In the genomic region with DNA sequence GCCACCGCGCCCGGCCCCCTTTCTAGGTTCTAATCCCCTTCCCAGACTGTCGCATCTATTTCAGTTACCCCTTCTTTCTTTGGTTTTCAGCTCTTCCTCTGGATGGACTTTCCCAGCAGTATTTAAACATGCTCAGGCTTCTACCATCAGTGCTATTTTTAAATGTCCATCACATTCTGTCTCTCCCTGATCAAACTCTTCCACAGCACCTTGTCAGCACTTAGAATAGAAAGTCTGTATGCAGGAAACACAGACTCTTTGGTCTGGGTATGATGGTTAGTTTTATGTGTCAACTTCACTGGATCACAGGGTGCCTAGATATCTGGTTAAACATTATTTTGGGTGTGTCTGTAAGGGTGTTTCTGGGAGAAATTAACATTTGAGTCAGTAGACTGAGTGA, we compare ENCODE assay signal across 36 cellular contexts.
"Had no signal": no experiment of that assay in that cellular context is flagged by ENCODE, and none has a peak within 500 bp of the region (broad histone marks: within the 10 kb centered on the region; RNA-seq: fewer than 3 reads in every experiment).

No MANE protein-coding gene starts in this region.

- H3K9me3 Mint-ChIP-seq: activated T-cell treated with anti-CD3 and anti-CD28 coated beads, Interleukin-2, amount 50 U/mL, for 4 hours; T-helper 1 cell treated with Interleukin-12 subunit alpha and Interleukin-12 subunit beta and Interleukin-4 antibody, amounts not matched to agents 30 μg/mL and 1 μg/mL, for 36 hours had no signal

- H3K4me3 Mint-ChIP-seq: activated B cell treated with CpG ODN at 0.5 μM for 24 hours; activated CD4-positive, alpha-beta memory T cell treated with anti-CD3 and anti-CD28 coated beads for 36 hours; activated CD4-positive, alpha-beta T cell treated with anti-CD3 and anti-CD28 coated beads, Interleukin-2, amount 10 ng/mL, durations not matched to agents 24 days and 14 days; activated CD8-positive, alpha-beta T cell treated with anti-CD3 and anti-CD28 coated beads for 36 hours; activated naive CD4-positive, alpha-beta T cell treated with anti-CD3 and anti-CD28 coated beads for 36 hours; activated naive CD8-positive, alpha-beta T cell treated with anti-CD3 and anti-CD28 coated beads for 36 hours; activated T-cell treated with anti-CD3 and anti-CD28 coated beads, Interleukin-2, amount 50 U/mL, for 4 hours; activated T-cell treated with anti-CD3 and anti-CD28 coated beads, Interleukin-2, amount 50 U/mL, for 72 hours; activated T-helper 1 cell treated with anti-CD3 and anti-CD28 coated beads, Interleukin-12 subunit alpha, Interleukin-12 subunit beta, Interleukin-2, Interleukin-4 antibody, amounts not matched to agents 30 ng/mL and 10 ng/mL and 1 ng/mL, durations not matched to agents 14 hours and 24 hours and 36 hours; activated T-helper 17 cell treated with anti-CD3 and anti-CD28 coated beads, Interleukin-2, amount 50 U/mL, for 72 hours; central memory CD8-positive, alpha-beta T cell; T-helper 1 cell treated with Interleukin-12 subunit alpha and Interleukin-12 subunit beta and Interleukin-4 antibody, amounts not matched to agents 30 μg/mL and 1 μg/mL, for 36 hours; T-helper 2 cell treated with Interferon-gamma antibody and Interleukin-4, amounts not matched to agents 5 μg/mL and 100 μg/mL, for 36 hours had no signal

- H3K27me3 ChIP-seq: adrenal gland, body of pancreas, brain microvascular endothelial cell, breast epithelium had no signal

- H3K36me3 ChIP-seq: adrenal gland, brain microvascular endothelial cell, breast epithelium had no signal

- H3K27ac ChIP-seq: adrenal gland, body of pancreas, brain microvascular endothelial cell, breast epithelium, VCaP had no signal

- H3K27me3 Mint-ChIP-seq: activated CD4-positive, alpha-beta memory T cell treated with anti-CD3 and anti-CD28 coated beads for 36 hours had no signal

- DNase-seq: activated B cell treated with CpG ODN at 0.5 μM for 24 hours; activated CD4-positive, alpha-beta memory T cell treated with anti-CD3 and anti-CD28 coated beads for 36 hours; activated CD4-positive, alpha-beta T cell treated with anti-CD3 and anti-CD28 coated beads for 4 hours; activated CD4-positive, alpha-beta T cell treated with anti-CD3 and anti-CD28 coated beads, Interleukin-2, amount 10 ng/mL, durations not matched to agents 24 days and 14 days; activated CD4-positive, alpha-beta T cell treated with anti-CD3 and anti-CD28 coated beads, Interleukin-2, amount 50 U/mL, for 1 hour; activated CD4-positive, alpha-beta T cell treated with anti-CD3 and anti-CD28 coated beads, Interleukin-2, amount 50 U/mL, for 4 hours; activated CD4-positive, CD25-positive, alpha-beta regulatory T cell treated with anti-CD3 and anti-CD28 coated beads, Interleukin-2, amount 50 U/mL, for 72 hours; activated CD8-positive, alpha-beta memory T cell treated with anti-CD3 and anti-CD28 coated beads, Interleukin-2, amount 50 U/mL, for 4 hours; activated CD8-positive, alpha-beta T cell treated with anti-CD3 and anti-CD28 coated beads for 36 hours; activated effector memory CD4-positive, alpha-beta T cell treated with anti-CD3 and anti-CD28 coated beads, Interleukin-2, amount 50 U/mL, for 16 hours; activated gamma-delta T cell treated with Interleukin-2 at 50 U/mL for 16 hours; activated naive CD4-positive, alpha-beta T cell; activated naive CD4-positive, alpha-beta T cell treated with anti-CD3 and anti-CD28 coated beads for 36 hours; activated naive CD4-positive, alpha-beta T cell treated with anti-CD3 and anti-CD28 coated beads, Interleukin-2, amount 50 U/mL, for 16 hours; activated naive CD8-positive, alpha-beta T cell treated with anti-CD3 and anti-CD28 coated beads for 36 hours; activated T-cell treated with anti-CD3 and anti-CD28 coated beads for 4 hours; activated T-cell treated with anti-CD3 and anti-CD28 coated beads, Interleukin-2, amount 50 U/mL, for 1 hour; activated T-cell treated with anti-CD3 and anti-CD28 coated beads, Interleukin-2, amount 50 U/mL, for 4 hours; activated T-cell treated with anti-CD3 and anti-CD28 coated beads, Interleukin-2, amount 50 U/mL, for 72 hours; adrenal gland; amniotic stem cell; aorta; body of pancreas; brain microvascular endothelial cell; SW 1271; T-helper 1 cell; T-helper 2 cell; T-helper 9 cell had no signal

- H3K4me1 Mint-ChIP-seq: activated B cell treated with CpG ODN at 0.5 μM for 24 hours; activated CD4-positive, alpha-beta T cell treated with anti-CD3 and anti-CD28 coated beads, Interleukin-2, amount 10 ng/mL, durations not matched to agents 24 days and 14 days; activated naive CD8-positive, alpha-beta T cell treated with anti-CD3 and anti-CD28 coated beads for 36 hours; activated T-helper 17 cell treated with anti-CD3 and anti-CD28 coated beads, Interleukin-2, amount 50 U/mL, for 72 hours; central memory CD8-positive, alpha-beta T cell had no signal

- H3K27ac Mint-ChIP-seq: activated B cell treated with CpG ODN at 0.5 μM for 24 hours; activated CD4-positive, alpha-beta memory T cell treated with anti-CD3 and anti-CD28 coated beads for 36 hours; activated CD4-positive, alpha-beta T cell treated with anti-CD3 and anti-CD28 coated beads, Interleukin-2, amount 10 ng/mL, durations not matched to agents 24 days and 14 days; activated CD8-positive, alpha-beta T cell treated with anti-CD3 and anti-CD28 coated beads for 36 hours; activated naive CD4-positive, alpha-beta T cell treated with anti-CD3 and anti-CD28 coated beads for 36 hours; activated naive CD4-positive, alpha-beta T cell treated with anti-CD3 and anti-CD28 coated beads, Interleukin-2, amount 50 U/mL, for 72 hours; activated naive CD8-positive, alpha-beta T cell treated with anti-CD3 and anti-CD28 coated beads for 36 hours; activated T-cell treated with anti-CD3 and anti-CD28 coated beads, Interleukin-2, amount 50 U/mL, for 72 hours; activated T-helper 1 cell treated with anti-CD3 and anti-CD28 coated beads, Interleukin-12 subunit alpha, Interleukin-12 subunit beta, Interleukin-2, Interleukin-4 antibody, amounts not matched to agents 30 ng/mL and 10 ng/mL and 1 ng/mL, durations not matched to agents 14 hours and 24 hours and 36 hours; activated T-helper 17 cell treated with anti-CD3 and anti-CD28 coated beads, Interleukin-2, amount 50 U/mL, for 72 hours; T-helper 1 cell treated with Interleukin-12 subunit alpha and Interleukin-12 subunit beta and Interleukin-4 antibody, amounts not matched to agents 30 μg/mL and 1 μg/mL, for 36 hours; T-helper 2 cell treated with Interferon-gamma antibody and Interleukin-4, amounts not matched to agents 5 μg/mL and 100 μg/mL, for 36 hours had no signal

- ATAC-seq: activated CD8-positive, alpha-beta T cell treated with anti-CD3 and anti-CD28 coated beads for 36 hours; activated naive CD4-positive, alpha-beta T cell treated with anti-CD3 and anti-CD28 coated beads, Interleukin-2, amount 50 U/mL, for 72 hours; activated T-cell treated with anti-CD3 and anti-CD28 coated beads, Interleukin-2, amount 50 U/mL, for 4 hours; activated T-cell treated with anti-CD3 and anti-CD28 coated beads, Interleukin-2, amount 50 U/mL, for 72 hours; activated T-helper 17 cell treated with anti-CD3 and anti-CD28 coated beads, Interleukin-2, amount 50 U/mL, for 72 hours; body of pancreas had no signal

- H3K4me3 ChIP-seq: adrenal gland, body of pancreas, breast epithelium had no signal

- H3K36me3 Mint-ChIP-seq: activated CD4-positive, alpha-beta memory T cell treated with anti-CD3 and anti-CD28 coated beads for 36 hours; activated naive CD8-positive, alpha-beta T cell treated with anti-CD3 and anti-CD28 coated beads for 36 hours had no signal

- H3K4me1 ChIP-seq: adrenal gland, body of pancreas, breast epithelium had no signal

- H3K9me3 ChIP-seq: adrenal gland had no signal
